ENCODE assay signal across 1 cellular context in genomic region chr2:74119912-74120825, GRCh38.
TF ChIP-seq lines count a peak whose summit lies in the region.

No MANE protein-coding gene starts in this region.

TF ChIP-seq in HepG2, 621 proteins besides CTCF, POLR2A, EP300 and RAD21 (continued from another document and continues in another):
- TF ChIP-seq CSRNP1 (CRISPR knock-in tag; IDR thresholded peaks at IDR 0.05) (peak; percentile 92), SUZ12 (IDR thresholded peaks at IDR 0.05; ENCODE audit: low read depth, low read length) (peak; percentile 23; the same call in 1 of the 2 replicates), USF2 (IDR thresholded peaks at IDR 0.05; ENCODE audit: low read depth, low read length) (no peak), USF2 (CRISPR knock-in tag; IDR thresholded peaks at IDR 0.05; ENCODE audit: borderline replicate concordance) (no peak; the same call in 1 of the 2 replicates), SMARCC2 (IDR thresholded peaks at IDR 0.05) (no peak), SCMH1 (CRISPR knock-in tag; IDR thresholded peaks at IDR 0.05; ENCODE audit: borderline replicate concordance) (no peak), ZNF143 (CRISPR knock-in tag; IDR thresholded peaks at IDR 0.05) (peak; percentile 65), ZBTB1 (CRISPR knock-in tag; IDR thresholded peaks at IDR 0.05; ENCODE audit: borderline replicate concordance) (no peak), U2AF1 (optimal IDR thresholded peaks at IDR 0.05; ENCODE audit: low read depth, low read length) (peak; percentile 18), ZNF138 (CRISPR knock-in tag; IDR thresholded peaks at IDR 0.05; ENCODE audit: low read depth) (peak; percentile 72; the same call in 1 of the 2 replicates), TARDBP (CRISPR knock-in tag; IDR thresholded peaks at IDR 0.05) (peak; percentile 97), SNAPC5 (CRISPR knock-in tag; IDR thresholded peaks at IDR 0.05; ENCODE audit: borderline replicate concordance) (0 out of 2 replicates have a peak, but pooled peaks have one; percentile 35), RARG (CRISPR knock-in tag; IDR thresholded peaks at IDR 0.05; ENCODE audit: low read depth) (no peak; the same call in 1 of the 2 replicates), STAT6 (CRISPR knock-in tag; IDR thresholded peaks at IDR 0.05; ENCODE audit: borderline replicate concordance) (peak; percentile 64; the same call in 1 of the 2 replicates), XRCC5 (optimal IDR thresholded peaks at IDR 0.05; ENCODE audit: low read length) (peak; percentile 95), MLX (CRISPR knock-in tag; IDR thresholded peaks at IDR 0.05) (no peak), NCOR1 (IDR thresholded peaks at IDR 0.05; ENCODE audit: borderline replicate concordance, low read length) (0 out of 2 replicates have a peak, but pooled peaks have one; percentile 8), RELA (CRISPR knock-in tag; IDR thresholded peaks at IDR 0.05) (0 out of 2 replicates have a peak, but pooled peaks have one; percentile 32), JUNB (CRISPR knock-in tag; IDR thresholded peaks at IDR 0.05; ENCODE audit: borderline replicate concordance) (peak; percentile 55; the same call in 1 of the 2 replicates), SIX4 (CRISPR knock-in tag; IDR thresholded peaks at IDR 0.05) (peak; percentile 51), ZNF124 (CRISPR knock-in tag; IDR thresholded peaks at IDR 0.05) (peak; percentile 94), KDM2A (CRISPR knock-in tag; IDR thresholded peaks at IDR 0.05; ENCODE audit: borderline replicate concordance, low read depth) (peak; percentile 98), MTA3 (CRISPR knock-in tag; IDR thresholded peaks at IDR 0.05) (no peak), ZNF747 (CRISPR knock-in tag; IDR thresholded peaks at IDR 0.05; ENCODE audit: borderline replicate concordance) (peak; percentile 94), ZNF484 (CRISPR knock-in tag; IDR thresholded peaks at IDR 0.05; ENCODE audit: borderline replicate concordance, low read depth) (0 out of 2 replicates have a peak, but pooled peaks have one; percentile 38), GRHL1 (CRISPR knock-in tag; conservative IDR thresholded peaks at IDR 0.05) (no peak), MNT (IDR thresholded peaks at IDR 0.05) (no peak), SMYD3 (CRISPR knock-in tag; IDR thresholded peaks at IDR 0.05) (peak; percentile 92), RNF2 (conservative IDR thresholded peaks at IDR 0.05; ENCODE audit: low read depth) (peak; percentile 92), ZNF740 (CRISPR knock-in tag; IDR thresholded peaks at IDR 0.05) (no peak; the same call in 1 of the 2 replicates), ZNF773 (CRISPR knock-in tag; IDR thresholded peaks at IDR 0.05; ENCODE audit: borderline replicate concordance) (no peak; the same call in 1 of the 2 replicates), CHCHD3 (CRISPR knock-in tag; IDR thresholded peaks at IDR 0.05) (no peak), ZKSCAN1 (IDR thresholded peaks at IDR 0.05; ENCODE audit: low read length) (no peak), ZNF577 (CRISPR knock-in tag; IDR thresholded peaks at IDR 0.05; ENCODE audit: borderline replicate concordance, low read depth) (no peak), DZIP1 (CRISPR knock-in tag; IDR thresholded peaks at IDR 0.05) (peak; percentile 86), FUBP1 (CRISPR knock-in tag; IDR thresholded peaks at IDR 0.05; ENCODE audit: borderline replicate concordance) (no peak), NR2F6 (IDR thresholded peaks at IDR 0.05) (no peak), NR2F6 (CRISPR knock-in tag; IDR thresholded peaks at IDR 0.05) (peak; percentile 56), U2AF2 (IDR thresholded peaks at IDR 0.05; ENCODE audit: low read depth, low read length) (no peak), ZNF850 (CRISPR knock-in tag; conservative IDR thresholded peaks at IDR 0.05) (0 out of 2 replicates have a peak, but pooled peaks have one; percentile 86)
